Comparison of ENCODE assay signal across 10 cellular contexts in the genomic region with DNA sequence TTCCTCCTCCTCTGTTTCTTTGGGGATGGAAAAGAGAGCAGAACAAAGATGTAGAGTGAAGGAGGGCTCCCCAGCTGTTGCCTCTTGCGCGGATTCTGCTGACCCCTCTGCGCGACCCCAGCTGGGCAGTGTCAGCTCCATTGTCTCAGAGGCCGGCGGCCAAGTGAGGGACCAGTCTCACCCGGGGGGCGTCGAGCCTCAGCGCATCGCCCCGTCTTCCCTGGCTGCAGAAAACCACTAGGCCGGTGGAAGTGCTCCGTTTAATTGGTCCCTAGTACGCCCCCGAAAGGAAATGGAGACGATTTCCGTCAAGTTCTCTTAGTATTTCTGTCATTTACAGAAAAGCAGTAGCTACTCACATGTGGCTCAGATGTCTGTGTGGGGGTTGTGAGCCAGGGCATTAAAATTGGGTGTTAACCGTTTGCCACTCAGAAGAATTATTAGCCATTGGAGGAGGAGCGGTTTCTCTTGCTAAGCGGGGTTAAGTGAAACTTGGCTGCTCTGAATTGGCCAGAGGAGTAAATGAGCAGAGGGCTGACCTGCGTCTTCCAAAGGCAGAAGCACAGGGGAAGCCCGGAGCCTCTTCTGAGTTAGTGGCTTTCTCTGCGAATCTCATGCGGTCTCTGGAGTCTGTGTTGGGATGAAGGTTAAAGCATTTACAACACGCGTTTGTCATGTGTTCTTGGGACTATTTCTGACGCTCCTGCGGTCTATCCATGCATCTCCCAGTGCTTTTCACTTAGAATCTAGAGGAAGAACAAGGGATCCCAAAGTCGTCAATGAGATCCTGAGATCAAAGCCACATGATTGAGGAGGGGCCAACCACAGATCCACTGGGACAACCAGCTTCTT.
DNase-seq lines count a peak whose midpoint lies in the region; ATAC-seq and TF ChIP-seq lines count a peak whose summit lies in the region.
"Had no signal": no experiment of that assay in that cellular context is flagged by ENCODE, and none has a peak within 500 bp of the region (broad histone marks: within the 10 kb centered on the region; RNA-seq: fewer than 3 reads in every experiment).

No MANE protein-coding gene starts in this region.

- POLR2A ChIA-PET in CD8-positive, alpha-beta memory T cell (lab: Charles Lee): no interaction called here

- CTCF ChIA-PET in CD8-positive, alpha-beta memory T cell (lab: Charles Lee): interaction anchor here (1.6 kb wide), 1 partner anchor 12 kb away, joined by 5 read pairs; no protein-coding TSS in a partner anchor

- peaks cover 0 to 5% (median 2%) of the 10 kb centered on the region in 5 donors for H3K9me3 Mint-ChIP-seq in CD8-positive, alpha-beta memory T cell

- H4K20me1 ChIP-seq in neural cell (ENCODE audit: insufficient read depth): no peaks in the 10 kb centered on the region

- H3K27ac Mint-ChIP-seq in CD8-positive, alpha-beta memory T cell: peak overlapping the region in 1 of 8 donors; percentile 42
- H3K27ac Mint-ChIP-seq in T-helper 17 cell: peak overlapping the region; percentile 69

- H3K9me3 ChIP-seq in CD8-positive, alpha-beta memory T cell (ENCODE audit: low read length): no peaks in the 10 kb centered on the region
- no peaks in the 10 kb centered on the region for H3K9me3 ChIP-seq in T-helper 17 cell (ENCODE audit: control insufficient read depth, low read length, poor library complexity, severe bottlenecking)
- no peaks in the 10 kb centered on the region for H3K9me3 ChIP-seq in effector memory CD4-positive, alpha-beta T cell (ENCODE audit: control insufficient read depth, low read length)
- no peaks in the 10 kb centered on the region for H3K9me3 ChIP-seq in neural cell (ENCODE audit: low read length)

- peak; percentile 30 for ATAC-seq in T-helper 17 cell
- no peak for ATAC-seq in GM19452 (IDR thresholded peaks at IDR 0.05; ENCODE audit: unreplicated experiment)

- peaks cover 2% of the 10 kb centered on the region for H3F3A ChIP-seq in neural cell (ENCODE audit: insufficient read depth, low read length, poor library complexity, severe bottlenecking)

- peaks cover 3 to 19% (median 4%) of the 10 kb centered on the region in 3 donors for H3K4me1 Mint-ChIP-seq in CD8-positive, alpha-beta memory T cell
- peaks cover 16% of the 10 kb centered on the region for H3K4me1 Mint-ChIP-seq in T-helper 17 cell

- peak overlapping the region; percentile 41 for H3K4me3 ChIP-seq in CD8-positive, alpha-beta memory T cell (ENCODE audit: low read length)
- peak overlapping the region; percentile 70 for H3K4me3 ChIP-seq in effector memory CD4-positive, alpha-beta T cell (ENCODE audit: insufficient read depth, low read depth, low read length, poor library complexity, severe bottlenecking)
- peak overlapping the region; percentile 87 for H3K4me3 ChIP-seq in neural cell (ENCODE audit: low read length)

- DNase-seq in CD8-positive, alpha-beta memory T cell: no peak
- DNase-seq in T-helper 17 cell: no peak
- DNase-seq in effector memory CD4-positive, alpha-beta T cell: no peak
- DNase-seq in NOMO-1 treated with dmso at 0.1 percent for 144 hours (lab: John Stamatoyannopoulos, UW; ENCODE audit: unreplicated experiment): no peak
- DNase-seq in NCI-H2107 (lab: John Stamatoyannopoulos, UW): no peak
- no peak for DNase-seq in activated CD8-positive, alpha-beta memory T cell treated with anti-CD3 and anti-CD28 coated beads, Interleukin-2, amount 50 U/mL, for 48 hours
- DNase-seq: DND-41, NCI-H2081 had no signal

- no peak overlapping the region for H3K27ac ChIP-seq in CD8-positive, alpha-beta memory T cell (ENCODE audit: low read depth, low read length)
- no peak overlapping the region for H3K27ac ChIP-seq in effector memory CD4-positive, alpha-beta T cell (ENCODE audit: insufficient read depth, low read length, poor library complexity, severe bottlenecking)
- peak overlapping the region; percentile 28 for H3K27ac ChIP-seq in neural cell (ENCODE audit: low read length)

- H3K9me2 ChIP-seq in neural cell (ENCODE audit: insufficient read depth, low read length): no peaks in the 10 kb centered on the region

- peak overlapping the region; percentile 67 for H3K4me2 ChIP-seq in neural cell (ENCODE audit: low read length)

- no peaks in the 10 kb centered on the region for H3K36me3 ChIP-seq in CD8-positive, alpha-beta memory T cell (ENCODE audit: insufficient read depth, low read length)
- H3K36me3 ChIP-seq in effector memory CD4-positive, alpha-beta T cell (ENCODE audit: control insufficient read depth, insufficient read depth, low read length): no peaks in the 10 kb centered on the region
- no peaks in the 10 kb centered on the region for H3K36me3 ChIP-seq in neural cell (ENCODE audit: insufficient read depth, low read length)

- no peaks in the 10 kb centered on the region for H3K4me1 ChIP-seq in CD8-positive, alpha-beta memory T cell (ENCODE audit: insufficient read depth, low read length)
- peaks cover 7% of the 10 kb centered on the region for H3K4me1 ChIP-seq in effector memory CD4-positive, alpha-beta T cell (ENCODE audit: control insufficient read depth, insufficient read depth, low read length, poor library complexity, severe bottlenecking)

- peak; percentile 5 for TF ChIP-seq CTCF in neural cell (IDR thresholded peaks at IDR 0.05; ENCODE audit: poor library complexity, severe bottlenecking)

- peaks cover 18 to 33% of the 10 kb centered on the region in 2 donors for H3K27me3 Mint-ChIP-seq in CD8-positive, alpha-beta memory T cell
- H3K27me3 Mint-ChIP-seq in T-helper 17 cell: peaks cover 44% of the 10 kb centered on the region

- H3K79me2 ChIP-seq in neural cell (replicated peaks; ENCODE audit: insufficient read depth, low read length): no peaks in the 10 kb centered on the region

- no peaks in the 10 kb centered on the region for H3K36me3 Mint-ChIP-seq in CD8-positive, alpha-beta memory T cell
- H3K36me3 Mint-ChIP-seq in T-helper 17 cell (ENCODE audit: low read depth): peaks cover 5% of the 10 kb centered on the region

- peak overlapping the region; percentile 37 for H2AFZ ChIP-seq in neural cell (ENCODE audit: low read depth, low read length)

- H3K9ac ChIP-seq in neural cell (ENCODE audit: low read length): peak overlapping the region; percentile 58

- no peak for TF ChIP-seq EP300 in neural cell (conservative IDR thresholded peaks at IDR 0.05; ENCODE audit: poor library complexity, severe bottlenecking)

- peak overlapping the region; percentile 55 to 84 (median 76) for H3K4me3 Mint-ChIP-seq in CD8-positive, alpha-beta memory T cell
- peak overlapping the region; percentile 88 for H3K4me3 Mint-ChIP-seq in T-helper 17 cell

- no peaks in the 10 kb centered on the region for H3K27me3 ChIP-seq in CD8-positive, alpha-beta memory T cell (ENCODE audit: insufficient read depth, low read length, poor library complexity, severe bottlenecking)
- H3K27me3 ChIP-seq in effector memory CD4-positive, alpha-beta T cell (replicated peaks; ENCODE audit: control insufficient read depth, insufficient read depth, low read length, poor library complexity, severe bottlenecking): peaks cover 9% of the 10 kb centered on the region
- H3K27me3 ChIP-seq in neural cell (ENCODE audit: insufficient read depth, low read depth, low read length): peaks cover 22% of the 10 kb centered on the region

- TF ChIP-seq RAD21 in neural cell (conservative IDR thresholded peaks at IDR 0.05): no peak

TF ChIP-seq in neural cell, 6 proteins besides CTCF, POLR2A, EP300 and RAD21:
- peak; percentile 43 for TF ChIP-seq MXI1 (conservative IDR thresholded peaks at IDR 0.05; ENCODE audit: poor library complexity, severe bottlenecking)
- no peak for TF ChIP-seq SMC3 (conservative IDR thresholded peaks at IDR 0.05; ENCODE audit: poor library complexity)
- TF ChIP-seq POLR2AphosphoS5 (IDR thresholded peaks at IDR 0.05): peak; percentile 7
